14 cellular contexts compared by ENCODE assay signal in the genomic region with DNA sequence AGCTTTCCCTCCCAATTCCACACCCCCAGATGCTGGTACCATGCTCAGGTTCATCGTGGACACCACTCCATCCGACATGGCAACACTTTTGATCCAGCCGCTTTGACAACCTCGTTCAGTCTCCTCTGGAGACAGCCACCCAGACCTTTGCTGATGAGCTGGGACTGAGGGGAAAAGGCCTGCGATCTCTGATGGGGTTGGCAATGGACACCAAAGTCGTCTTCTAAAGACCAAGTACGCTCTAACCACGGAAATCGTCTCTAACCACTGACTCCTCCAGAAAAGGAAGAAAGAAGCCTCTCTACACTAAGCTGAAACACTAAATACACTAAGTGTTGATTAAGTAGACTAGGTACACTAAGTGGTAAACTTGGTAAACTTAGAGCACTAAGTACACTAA. TPM values are rescaled to one million over a fixed set of nuclear protein-coding genes. Genes with fewer than 3 reads are reported as not detected.
A peak's percentile ranks its signal among the peaks of the same experiment; 100 is the strongest.
DNase-seq lines count a peak whose midpoint lies in the region; ATAC-seq and TF ChIP-seq lines count a peak whose summit lies in the region.
"Had no signal": no experiment of that assay in that cellular context is flagged by ENCODE, and none has a peak within 500 bp of the region (broad histone marks: within the 10 kb centered on the region; RNA-seq: fewer than 3 reads in every experiment).

No MANE protein-coding gene starts in this region.

- peaks cover 18 to 24% of the 10 kb centered on the region in 2 experiments for H3K9me3 ChIP-seq in CD4-positive, CD25-positive, alpha-beta regulatory T cell (ENCODE audit: control insufficient read depth in 2 of 2, low read length in 2 of 2)
- H3K9me3 ChIP-seq in GM23248 (ENCODE audit: low read depth), result no peaks in the 10 kb centered on the region
- peaks cover 3% of the 10 kb centered on the region for H3K9me3 ChIP-seq in T-helper 17 cell (ENCODE audit: control insufficient read depth, low read length, poor library complexity, severe bottlenecking)
- H3K9me3 ChIP-seq in gastroesophageal sphincter, result peaks cover 0 to 14% (median 0%) of the 10 kb centered on the region in 3 donors
- H3K9me3 ChIP-seq: esophagus muscularis mucosa had no signal

- H3F3A ChIP-seq in GM23248 (ENCODE audit: insufficient read depth), result no peaks in the 10 kb centered on the region

- TF ChIP-seq EP300 in gastroesophageal sphincter (IDR thresholded peaks at IDR 0.05), result no peak

- H3K27ac Mint-ChIP-seq in CD4-positive, CD25-positive, alpha-beta regulatory T cell, result peak overlapping the region in 1 of 3 donors; percentile 65
- H3K27ac Mint-ChIP-seq in T-helper 17 cell, result no peak overlapping the region
- peak overlapping the region in 1 of 10 donors; percentile 56 for H3K27ac Mint-ChIP-seq in naive thymus-derived CD8-positive, alpha-beta T cell

- no peak for ATAC-seq in CD4-positive, CD25-positive, alpha-beta regulatory T cell (ENCODE audit: low read depth in 2 of 2)
- no peak for ATAC-seq in T-helper 17 cell
- ATAC-seq in naive thymus-derived CD8-positive, alpha-beta T cell, result peak in 1 of 2 donors; percentile 26
- ATAC-seq in HG03025 (IDR thresholded peaks at IDR 0.05; ENCODE audit: low FRiP score, unreplicated experiment), result no peak
- no peak for ATAC-seq in HG03521 (IDR thresholded peaks at IDR 0.05; ENCODE audit: unreplicated experiment)
- no peak for ATAC-seq in gastroesophageal sphincter

- POLR2A ChIA-PET in naive thymus-derived CD8-positive, alpha-beta T cell (lab: Charles Lee), result interaction anchor here (0.7 to 2.9 kb wide), 4 partner anchors 8 to 94 kb away, joined by 3 to 16 read pairs (median 4); a partner anchor contains a TSS

- peak overlapping the region; percentile 8 to 78 (median 66) for H3K4me3 Mint-ChIP-seq in CD4-positive, CD25-positive, alpha-beta regulatory T cell
- H3K4me3 Mint-ChIP-seq in T-helper 17 cell, result peak overlapping the region; percentile 65
- peak overlapping the region in 8 of 10 donors; percentile 1 to 91 (median 56) for H3K4me3 Mint-ChIP-seq in naive thymus-derived CD8-positive, alpha-beta T cell

- peaks cover 21 to 51% (median 33%) of the 10 kb centered on the region in 4 donors for H3K4me1 Mint-ChIP-seq in CD4-positive, CD25-positive, alpha-beta regulatory T cell
- H3K4me1 Mint-ChIP-seq in T-helper 17 cell, result peaks cover 43% of the 10 kb centered on the region
- H3K4me1 Mint-ChIP-seq in naive thymus-derived CD8-positive, alpha-beta T cell, result peaks cover 16 to 54% (median 44%) of the 10 kb centered on the region in 4 donors

- H3K9ac ChIP-seq in GM23248, result no peak overlapping the region

- H3K27me3 Mint-ChIP-seq in CD4-positive, CD25-positive, alpha-beta regulatory T cell, result peaks cover 99% of the 10 kb centered on the region
- H3K27me3 Mint-ChIP-seq in T-helper 17 cell, result peaks cover 86% of the 10 kb centered on the region
- peaks cover 63 to 95% (median 73%) of the 10 kb centered on the region in 5 donors for H3K27me3 Mint-ChIP-seq in naive thymus-derived CD8-positive, alpha-beta T cell

- in situ Hi-C loops in GM23248 (cut with MboI), result no loop called here

- peaks cover 54% of the 10 kb centered on the region for H3K4me1 ChIP-seq in CD4-positive, CD25-positive, alpha-beta regulatory T cell (ENCODE audit: control insufficient read depth, insufficient read depth, low read length, poor library complexity, severe bottlenecking)
- no peaks in the 10 kb centered on the region for H3K4me1 ChIP-seq in GM23248 (ENCODE audit: insufficient read depth)
- peaks cover 0 to 34% (median 12%) of the 10 kb centered on the region in 3 donors for H3K4me1 ChIP-seq in gastroesophageal sphincter

- TF ChIP-seq POLR2A in gastroesophageal sphincter (IDR thresholded peaks at IDR 0.05), result no peak

- H3K9me2 ChIP-seq in GM23248 (ENCODE audit: insufficient read depth), result no peaks in the 10 kb centered on the region

- H3K79me2 ChIP-seq in GM23248 (ENCODE audit: insufficient read depth), result no peaks in the 10 kb centered on the region

- H3K27ac ChIP-seq in CD4-positive, CD25-positive, alpha-beta regulatory T cell (ENCODE audit: insufficient read depth, low read length, poor library complexity, severe bottlenecking), result no peak overlapping the region
- no peak overlapping the region for H3K27ac ChIP-seq in GM23248
- H3K27ac ChIP-seq in gastroesophageal sphincter, result no peak overlapping the region
- H3K27ac ChIP-seq: esophagus muscularis mucosa, left ventricle myocardium inferior, skin epidermis had no signal

- H3K4me2 ChIP-seq in GM23248 (ENCODE audit: unreplicated experiment), result no peak overlapping the region

- H4K20me1 ChIP-seq in GM23248 (ENCODE audit: insufficient read depth), result no peaks in the 10 kb centered on the region

- H3K36me3 Mint-ChIP-seq in CD4-positive, CD25-positive, alpha-beta regulatory T cell, result no peaks in the 10 kb centered on the region
- H3K36me3 Mint-ChIP-seq in T-helper 17 cell (ENCODE audit: low read depth), result peaks cover 2% of the 10 kb centered on the region
- peaks cover 2 to 13% (median 2%) of the 10 kb centered on the region in 3 donors for H3K36me3 Mint-ChIP-seq in naive thymus-derived CD8-positive, alpha-beta T cell

- H3K9me3 Mint-ChIP-seq in CD4-positive, CD25-positive, alpha-beta regulatory T cell, result peaks cover 0 to 13% (median 3%) of the 10 kb centered on the region in 7 donors
- H3K9me3 Mint-ChIP-seq in naive thymus-derived CD8-positive, alpha-beta T cell, result peaks cover 1 to 24% (median 12%) of the 10 kb centered on the region in 9 donors

- peak overlapping the region; percentile 80 for H3K4me3 ChIP-seq in CD4-positive, CD25-positive, alpha-beta regulatory T cell (ENCODE audit: low read depth, low read length)
- H3K4me3 ChIP-seq in GM23248 (peak overlapping the region; percentile 30; the same call in 1 of the 2 replicates), gastroesophageal sphincter (no peak overlapping the region)
- H3K4me3 ChIP-seq: skin epidermis had no signal

- no peak for DNase-seq in CD4-positive, CD25-positive, alpha-beta regulatory T cell
- DNase-seq in GM23248, result no peak
- no peak for DNase-seq in T-helper 17 cell
- no peak for DNase-seq in naive thymus-derived CD8-positive, alpha-beta T cell
- DNase-seq: DMS79, NCI-H2081, NCI-H510A treated with DMSO at 0.1 percent for 48 hours, SHP77 treated with DMSO at 0.1 percent for 48 hours had no signal

- TF ChIP-seq CTCF in gastroesophageal sphincter (IDR thresholded peaks at IDR 0.05), result no peak

- no peaks in the 10 kb centered on the region for H3K36me3 ChIP-seq in CD4-positive, CD25-positive, alpha-beta regulatory T cell (ENCODE audit: control insufficient read depth, insufficient read depth, low read length)
- H3K36me3 ChIP-seq in GM23248 (ENCODE audit: low read depth), result no peaks in the 10 kb centered on the region
- H3K36me3 ChIP-seq in gastroesophageal sphincter, result no peaks in the 10 kb centered on the region
- H3K36me3 ChIP-seq: esophagus muscularis mucosa, left ventricle myocardium inferior had no signal

- peaks cover 78% of the 10 kb centered on the region for H3K27me3 ChIP-seq in CD4-positive, CD25-positive, alpha-beta regulatory T cell (ENCODE audit: control insufficient read depth, insufficient read depth, low read length)
- peaks cover 97% of the 10 kb centered on the region for H3K27me3 ChIP-seq in GM23248 (replicated peaks; ENCODE audit: insufficient read depth)
- H3K27me3 ChIP-seq in gastroesophageal sphincter, result peaks cover 98% of the 10 kb centered on the region

- H2AFZ ChIP-seq in GM23248, result 0 out of 2 replicates have a peak overlapping the region, but pooled peaks have one; percentile 38

- WGBS in GM23248 (ENCODE audit: low coverage in 1 of 2, low lambda C conversion rate in 2 of 2, missing lambda C conversion rate in 2 of 2), 2 experiments, result 26 to 30% methylated on average over 9 of the region's 9 CpGs
- 20 to 55% methylated on average over 1 to 8 of the region's 9 CpGs for WGBS in gastroesophageal sphincter (ENCODE audit: low coverage in 1 of 2), 2 donors

RNA-seq across cellular contexts. Expression of a gene that starts 26.1 kb away (rescaled TPM):
- 1,662 TPM for total RNA-seq in CD4-positive, CD25-positive, alpha-beta regulatory T cell
- polyA plus RNA-seq in CD4-positive, CD25-positive, alpha-beta regulatory T cell, result 1,000 to 10,000 TPM; 2,373 to 2,677 (median 2,539) TPM
- 190 and 203 TPM in 2 replicates for total RNA-seq in GM23248 (2014; rRNA removed; shearing (Covaris generic))
- 123 and 130 TPM in 2 replicates for polyA plus RNA-seq in GM23248 (2016; fragmentation: Nextera tagmentation; extraction: Ambion mirVana)
- total RNA-seq in T-helper 17 cell (1,000 to 10,000 TPM; 1,324 to 1,494 TPM), gastroesophageal sphincter (100 to 1,000 TPM; 259 to 607 (median 482) TPM)
- total RNA-seq in naive thymus-derived CD8-positive, alpha-beta T cell, result 1,000 to 10,000 TPM; 1,291 to 1,305 TPM
- polyA plus RNA-seq in naive thymus-derived CD8-positive, alpha-beta T cell, result 1,000 to 10,000 TPM; 2,699 to 2,977 (median 2,826) TPM

Comparison
In these comparisons a context has a peak if more than half of its experiments do, and no peak if none do; other contexts are left out.
1. H3K4me3 ChIP-seq: peak in CD4-positive, CD25-positive, alpha-beta regulatory T cell (single experiment) and GM23248 (single experiment); none in gastroesophageal sphincter (0 of 2).
2. Peak in every context shown above with its lines, with median percentiles within 50 percentile points of each other: H3K4me3 Mint-ChIP-seq.